Comparison of ENCODE assay signal across 1 cellular context in genomic region chr3:124771083-124771445, GRCh38.
TF ChIP-seq lines count a peak whose summit lies in the region.

No MANE protein-coding gene starts in this region.

TF ChIP-seq in SK-N-SH, 30 proteins besides CTCF, POLR2A, EP300 and RAD21:
- TF ChIP-seq MEF2A (IDR thresholded peaks at IDR 0.05; ENCODE audit: borderline replicate concordance, low read depth) (no peak), PBX3 (IDR thresholded peaks at IDR 0.05) (no peak), GATA2 (CRISPR knock-in tag; IDR thresholded peaks at IDR 0.05) (no peak), FOXJ3 (CRISPR knock-in tag; IDR thresholded peaks at IDR 0.05) (no peak; the same call in 1 of the 2 replicates), POLR2AphosphoS5 (IDR thresholded peaks at IDR 0.05; ENCODE audit: low read depth, low read length) (no peak), TCF12 (IDR thresholded peaks at IDR 0.05) (no peak), NRF1 (IDR thresholded peaks at IDR 0.05; ENCODE audit: low read depth, low read length) (no peak), TEAD4 (IDR thresholded peaks at IDR 0.05; ENCODE audit: borderline replicate concordance, insufficient read depth) (no peak), USF1 (IDR thresholded peaks at IDR 0.05; ENCODE audit: borderline replicate concordance, low read depth) (no peak), EZH2phosphoT487 (IDR thresholded peaks at IDR 0.05; ENCODE audit: borderline replicate concordance, low read depth) (no peak), RCOR1 (IDR thresholded peaks at IDR 0.05; ENCODE audit: low read length) (no peak), MAX (IDR thresholded peaks at IDR 0.05; ENCODE audit: low read depth) (no peak), GABPA (IDR thresholded peaks at IDR 0.05; ENCODE audit: low read depth) (no peak), FOSL2 (IDR thresholded peaks at IDR 0.05; ENCODE audit: borderline replicate concordance, low read depth) (no peak), SIN3A (IDR thresholded peaks at IDR 0.05; ENCODE audit: borderline replicate concordance, low read depth, low read length) (no peak), TAF1 (IDR thresholded peaks at IDR 0.05; ENCODE audit: borderline replicate concordance, low read depth, low read length) (no peak), USF2 (IDR thresholded peaks at IDR 0.05; ENCODE audit: borderline replicate concordance, low read depth, low read length) (no peak), YY1 (IDR thresholded peaks at IDR 0.05; ENCODE audit: low read depth) (no peak)
